Comparison of ENCODE assay signal across 10 cellular contexts in genomic region chr1:177185209-177185608, GRCh38. TPM values are rescaled to one million over a fixed set of nuclear protein-coding genes. Genes with fewer than 3 reads are reported as not detected.
A peak's percentile ranks its signal among the peaks of the same experiment; 100 is the strongest.
DNase-seq lines count a peak whose midpoint lies in the region; ATAC-seq and TF ChIP-seq lines count a peak whose summit lies in the region.
"Had no signal": no experiment of that assay in that cellular context is flagged by ENCODE, and none has a peak within 500 bp of the region (broad histone marks: within the 10 kb centered on the region; RNA-seq: fewer than 3 reads in every experiment).

No MANE protein-coding gene starts in this region.

- H3K4me3 ChIP-seq in WERI-Rb-1 (ENCODE audit: low read depth, low read length) (no peak overlapping the region), hepatocyte (no peak overlapping the region)

- H3K79me2 ChIP-seq in hepatocyte = no peaks in the 10 kb centered on the region

- in situ Hi-C loops in ACHN (cut with HindIII; ENCODE audit: low pct_ligation_motif_present, low pct_unique_long_range_greater_than_20kb, low sequenced_read_pairs) = loop anchor here (25.0 kb wide), 1 partner anchor 273 kb away; no protein-coding TSS in a partner anchor

- no peak overlapping the region for H3K4me2 ChIP-seq in hepatocyte

- H2AFZ ChIP-seq in hepatocyte = no peak overlapping the region

- 69% methylated on average over 5 of the region's 5 CpGs for WGBS in hepatocyte (ENCODE audit: low lambda C conversion rate, missing lambda C conversion rate)

- H3K27ac ChIP-seq in WERI-Rb-1 = no peak overlapping the region
- no peak overlapping the region for H3K27ac ChIP-seq in hepatocyte

- no peaks in the 10 kb centered on the region for H3K36me3 ChIP-seq in WERI-Rb-1
- H3K36me3 ChIP-seq in hepatocyte (replicated peaks; ENCODE audit: insufficient read depth, low read depth) = no peaks in the 10 kb centered on the region

- ATAC-seq in HG03196 (IDR thresholded peaks at IDR 0.05; ENCODE audit: unreplicated experiment) = no peak

- TF ChIP-seq CTCF in GM12873 (IDR thresholded peaks at IDR 0.05; ENCODE audit: insufficient read depth, low read depth, low read length, missing control alignments) = peak; percentile 54
- TF ChIP-seq CTCF in WERI-Rb-1 (IDR thresholded peaks at IDR 0.05; ENCODE audit: low read depth, low read length) = peak; percentile 47; the same call in 1 of the 2 replicates
- peak; percentile 15 for TF ChIP-seq CTCF in hepatocyte (IDR thresholded peaks at IDR 0.05; ENCODE audit: poor library complexity)

- DNase-seq in ACHN (peak; percentile 46), WERI-Rb-1 (peak; percentile 33), hepatocyte (ENCODE audit: low spot score) (no peak), hypothalamus (lab: John Stamatoyannopoulos, UW) (no peak), Ammon's horn (ENCODE audit: low spot score) (no peak)
- DNase-seq in stimulated activated CD4-positive, alpha-beta T cell treated with anti-CD3 and anti-CD28 coated beads, Interleukin-4, amount 100 ng/mL, for 24 hours = no peak
- DNase-seq: activated CD4-positive, alpha-beta memory T cell treated with anti-CD3 and anti-CD28 coated beads, Interleukin-2, amount 10 ng/mL, durations not matched to agents 7 days and 5 days; CD4-positive, alpha-beta memory T cell had no signal

- H3K4me1 ChIP-seq in hepatocyte (ENCODE audit: insufficient read depth) = no peaks in the 10 kb centered on the region

- H3K27me3 ChIP-seq in WERI-Rb-1 (ENCODE audit: insufficient read depth, low read depth, severe bottlenecking) = no peaks in the 10 kb centered on the region
- peaks cover 39% of the 10 kb centered on the region for H3K27me3 ChIP-seq in hepatocyte

- peaks cover 6% of the 10 kb centered on the region for H3K9me3 ChIP-seq in WERI-Rb-1 (ENCODE audit: severe bottlenecking)
- H3K9me3 ChIP-seq in hepatocyte (ENCODE audit: low read depth) = no peaks in the 10 kb centered on the region

- no peaks in the 10 kb centered on the region for H4K20me1 ChIP-seq in hepatocyte (ENCODE audit: insufficient read depth, poor library complexity, severe bottlenecking)

- no peaks in the 10 kb centered on the region for H3K9me2 ChIP-seq in hepatocyte (replicated peaks; ENCODE audit: insufficient read depth)

RNA-seq across cellular contexts. Expression of gene BRINP2, which starts 14.5 kb away (rescaled TPM):
- 1.5 and 1.6 TPM in 2 replicates for total RNA-seq in hepatocyte
- 1.5 TPM in 1 of 2 replicates, not detected in the other for polyA plus RNA-seq in hepatocyte
- total RNA-seq: activated CD4-positive, alpha-beta memory T cell treated with anti-CD3 and anti-CD28 coated beads, Interleukin-2, amount 10 ng/mL, durations not matched to agents 7 days and 5 days; CD4-positive, alpha-beta memory T cell had no signal
- polyA plus RNA-seq: CD4-positive, alpha-beta memory T cell had no signal

RNA-seq across cellular contexts. Expression of gene ASTN1, which starts 20.7 kb away (rescaled TPM):
- total RNA-seq in hepatocyte = 0.44 and 1.1 TPM in 2 replicates
- polyA plus RNA-seq in hepatocyte = 0.50 TPM in 1 of 2 replicates, not detected in the other
- total RNA-seq: activated CD4-positive, alpha-beta memory T cell treated with anti-CD3 and anti-CD28 coated beads, Interleukin-2, amount 10 ng/mL, durations not matched to agents 7 days and 5 days; CD4-positive, alpha-beta memory T cell had no signal
- polyA plus RNA-seq: CD4-positive, alpha-beta memory T cell had no signal

Comparison
In these comparisons a context has a peak if more than half of its experiments do, and no peak if none do; other contexts are left out.
1. DNase-seq: peak in ACHN (single experiment) and WERI-Rb-1 (single experiment); none in hepatocyte (single experiment), stimulated activated CD4-positive, alpha-beta T cell treated with anti-CD3 and anti-CD28 coated beads, Interleukin-4, amount 100 ng/mL, for 24 hours (single experiment), hypothalamus (0 of 51) and Ammon's horn (single experiment).
2. Peak in every context shown above with its lines, with median percentiles within 50 percentile points of each other: CTCF ChIP-seq.